In genomic region chr10:71721313-71721712, GRCh38 we compare ENCODE assay signal across 27 cellular contexts. TPM values are rescaled to one million over a fixed set of nuclear protein-coding genes. Genes with fewer than 3 reads are reported as not detected.
"Had no signal": no experiment of that assay in that cellular context is flagged by ENCODE, and none has a peak within 500 bp of the region (broad histone marks: within the 10 kb centered on the region; RNA-seq: fewer than 3 reads in every experiment).

No MANE protein-coding gene starts in this region.

- H3K4me3 ChIP-seq: uterus had no signal

- ATAC-seq: esophagus mucosa; left colon; naive thymus-derived CD8-positive, alpha-beta T cell; right cardiac atrium had no signal

- H3K36me3 Mint-ChIP-seq: immature natural killer cell; naive thymus-derived CD8-positive, alpha-beta T cell; type B pancreatic cell had no signal

- H3K27ac ChIP-seq: uterus had no signal

- H3K36me3 ChIP-seq: uterus had no signal

- H3K9me3 Mint-ChIP-seq: activated B cell treated with CpG ODN at 0.5 μM for 24 hours; activated T-helper 1 cell treated with anti-CD3 and anti-CD28 coated beads, Interleukin-12 subunit alpha, Interleukin-12 subunit beta, Interleukin-2, Interleukin-4 antibody, amounts not matched to agents 30 ng/mL and 10 ng/mL and 1 ng/mL, durations not matched to agents 14 hours and 24 hours and 36 hours; immature natural killer cell; naive thymus-derived CD8-positive, alpha-beta T cell; type B pancreatic cell had no signal

- H3K27me3 Mint-ChIP-seq: activated B cell treated with CpG ODN at 0.5 μM for 24 hours; naive thymus-derived CD8-positive, alpha-beta T cell had no signal

- H3K9me3 ChIP-seq: SK-N-SH, uterus had no signal

- DNase-seq: activated B cell treated with CpG ODN at 0.5 μM for 24 hours; activated CD4-positive, alpha-beta T cell treated with anti-CD3 and anti-CD28 coated beads, Interleukin-2, amount 50 U/mL, for 4 hours; activated gamma-delta T cell; activated T-cell treated with anti-CD3 and anti-CD28 coated beads for 4 hours; amygdala; caudate nucleus; cortex of kidney; endodermal cell; foreskin fibroblast; head of caudate nucleus; hypothalamus; immature natural killer cell; kidney; left colon; midbrain; naive thymus-derived CD8-positive, alpha-beta T cell; posterior cingulate gyrus; SK-N-SH; stimulated activated CD4-positive, alpha-beta T cell treated with anti-CD3 and anti-CD28 coated beads, Interleukin-15, amount 100 ng/mL, for 24 hours; stimulated activated CD4-positive, alpha-beta T cell treated with anti-CD3 and anti-CD28 coated beads, Interleukin-2, amount 100 ng/mL, for 24 hours; stimulated activated naive CD4-positive, alpha-beta T cell treated with Interleukin-2 at 50 U/mL for 16 hours; uterus had no signal

- H3K27me3 ChIP-seq: uterus had no signal

- H3K27ac Mint-ChIP-seq: activated B cell treated with CpG ODN at 0.5 μM for 24 hours; activated T-helper 1 cell treated with anti-CD3 and anti-CD28 coated beads, Interleukin-12 subunit alpha, Interleukin-12 subunit beta, Interleukin-2, Interleukin-4 antibody, amounts not matched to agents 30 ng/mL and 10 ng/mL and 1 ng/mL, durations not matched to agents 14 hours and 24 hours and 36 hours; endodermal cell; type B pancreatic cell had no signal

- H3K4me3 Mint-ChIP-seq: activated B cell treated with CpG ODN at 0.5 μM for 24 hours; activated T-helper 1 cell treated with anti-CD3 and anti-CD28 coated beads, Interleukin-12 subunit alpha, Interleukin-12 subunit beta, Interleukin-2, Interleukin-4 antibody, amounts not matched to agents 30 ng/mL and 10 ng/mL and 1 ng/mL, durations not matched to agents 14 hours and 24 hours and 36 hours; endodermal cell; immature natural killer cell; type B pancreatic cell had no signal

RNA-seq across cellular contexts. Expression of gene C10orf105, which starts 1.7 kb away (rescaled TPM):
- total RNA-seq: activated B cell treated with CpG ODN at 0.5 μM for 24 hours, chondrocyte, esophagus mucosa had no signal
- polyA plus RNA-seq: SK-N-SH had no signal
